ENCODE assay signal across 1 cellular context in the genomic region with DNA sequence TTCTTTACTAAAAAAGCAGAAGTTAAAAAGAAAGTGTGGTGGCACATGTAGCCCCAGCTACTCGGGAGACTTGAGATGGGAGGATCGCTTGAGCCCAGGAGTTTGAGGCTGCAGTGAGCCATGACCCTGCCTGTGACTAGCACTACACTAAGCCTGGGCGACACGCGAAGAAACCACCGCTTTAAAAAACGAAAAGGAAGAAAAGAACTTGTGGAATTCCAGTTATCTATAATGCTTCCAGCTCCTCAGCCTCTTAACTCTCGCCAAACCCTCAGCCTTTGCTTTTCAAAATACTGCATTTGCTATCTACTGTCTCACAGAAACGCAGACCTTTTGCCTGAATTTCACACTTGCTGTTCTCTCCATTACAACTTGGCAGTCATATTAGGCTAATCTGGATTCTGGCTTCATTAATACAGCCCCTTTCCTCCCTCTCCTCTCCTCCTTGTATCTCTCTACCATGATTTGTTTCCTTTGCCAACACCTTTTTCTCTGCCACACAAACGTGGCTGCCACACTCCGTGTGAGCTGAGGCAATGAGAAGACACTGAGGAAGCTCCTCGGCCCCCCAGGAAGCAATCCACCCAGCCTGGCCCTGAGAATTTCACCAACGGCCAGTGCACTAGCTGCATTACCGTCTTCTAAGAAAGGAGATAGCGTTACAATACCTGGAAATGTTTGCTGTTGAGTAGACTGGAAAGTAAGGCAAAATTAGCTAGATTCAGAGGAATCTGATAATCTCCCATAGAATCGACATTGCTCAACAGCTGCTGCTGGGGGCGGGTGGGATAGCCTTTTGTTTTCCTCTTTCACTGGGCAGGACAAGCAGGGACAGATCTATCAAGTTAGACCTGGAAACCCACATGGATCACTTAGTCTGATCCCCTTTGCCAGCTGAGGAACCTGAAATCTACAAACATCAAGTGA.
TF ChIP-seq lines count a peak whose summit lies in the region.

No MANE protein-coding gene starts in this region.

TF ChIP-seq in K562, 482 proteins besides CTCF, POLR2A, EP300 and RAD21 (continued from another document and continues in another):
- TF ChIP-seq, protein P1, sequence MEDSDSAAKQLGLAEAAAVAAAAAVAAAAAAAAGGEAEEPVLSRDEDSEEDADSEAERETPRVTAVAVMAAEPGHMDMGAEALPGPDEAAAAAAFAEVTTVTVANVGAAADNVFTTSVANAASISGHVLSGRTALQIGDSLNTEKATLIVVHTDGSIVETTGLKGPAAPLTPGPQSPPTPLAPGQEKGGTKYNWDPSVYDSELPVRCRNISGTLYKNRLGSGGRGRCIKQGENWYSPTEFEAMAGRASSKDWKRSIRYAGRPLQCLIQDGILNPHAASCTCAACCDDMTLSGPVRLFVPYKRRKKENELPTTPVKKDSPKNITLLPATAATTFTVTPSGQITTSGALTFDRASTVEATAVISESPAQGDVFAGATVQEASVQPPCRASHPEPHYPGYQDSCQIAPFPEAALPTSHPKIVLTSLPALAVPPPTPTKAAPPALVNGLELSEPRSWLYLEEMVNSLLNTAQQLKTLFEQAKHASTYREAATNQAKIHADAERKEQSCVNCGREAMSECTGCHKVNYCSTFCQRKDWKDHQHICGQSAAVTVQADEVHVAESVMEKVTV (CRISPR knock-in tag; IDR thresholded peaks at IDR 0.05): no peak; the same call in 1 of the 2 replicates
- TF ChIP-seq ZNF143 (CRISPR knock-in tag; IDR thresholded peaks at IDR 0.05) (no peak), GATAD2A (IDR thresholded peaks at IDR 0.05) (peak; percentile 18; the same call in 1 of the 2 replicates), ETV6 (IDR thresholded peaks at IDR 0.05; ENCODE audit: borderline replicate concordance in 1 of 2, low read depth in 2 of 2, low read length in 1 of 2) (peak in 1 of 2 experiments; percentile 48; a peak in 1 of 4 replicates), ETV6 (CRISPR knock-in tag; IDR thresholded peaks at IDR 0.05; ENCODE audit: borderline replicate concordance) (no peak), RBM39 (optimal IDR thresholded peaks at IDR 0.05; ENCODE audit: low read depth, low read length) (no peak), ZNF24 (IDR thresholded peaks at IDR 0.05) (peak; percentile 49; the same call in 1 of the 2 replicates), KLF13 (tag; IDR thresholded peaks at IDR 0.05; ENCODE audit: borderline replicate concordance, low read depth) (0 out of 2 replicates have a peak, but pooled peaks have one; percentile 7), SAFB2 (IDR thresholded peaks at IDR 0.05; ENCODE audit: borderline replicate concordance, low read depth, low read length, severe bottlenecking) (no peak), SAFB (IDR thresholded peaks at IDR 0.05; ENCODE audit: borderline replicate concordance, low read depth, low read length) (no peak), SIRT6 (IDR thresholded peaks at IDR 0.05; ENCODE audit: low read depth, low read length) (no peak), HIVEP1 (CRISPR knock-in tag; IDR thresholded peaks at IDR 0.05) (no peak), CREB1 (IDR thresholded peaks at IDR 0.05) (no peak), CREB1 (CRISPR knock-in tag; IDR thresholded peaks at IDR 0.05) (no peak), HNRNPL (IDR thresholded peaks at IDR 0.05; ENCODE audit: low read depth, low read length) (0 out of 2 replicates have a peak, but pooled peaks have one; percentile 20), PHF20 (IDR thresholded peaks at IDR 0.05; ENCODE audit: partially characterized antibody) (no peak), WHSC1 (IDR thresholded peaks at IDR 0.05; ENCODE audit: low read length) (no peak), TAF9B (IDR thresholded peaks at IDR 0.05; ENCODE audit: partially characterized antibody) (peak; percentile 73), ZNF134 (CRISPR knock-in tag; conservative IDR thresholded peaks at IDR 0.05) (no peak), NFIC (IDR thresholded peaks at IDR 0.05) (no peak; the same call in 1 of the 2 replicates), SREBF1 (IDR thresholded peaks at IDR 0.05; ENCODE audit: borderline replicate concordance, low read depth, low read length) (no peak), ZNF780A (CRISPR knock-in tag; IDR thresholded peaks at IDR 0.05) (no peak), ZBED1 (IDR thresholded peaks at IDR 0.05) (no peak), SAP30 (IDR thresholded peaks at IDR 0.05; ENCODE audit: borderline replicate concordance, insufficient read depth, low read depth, low read length, poor library complexity, severe bottlenecking) (no peak), ZBTB8A (IDR thresholded peaks at IDR 0.05; ENCODE audit: partially characterized antibody) (no peak), JUNB (CRISPR knock-in tag; conservative IDR thresholded peaks at IDR 0.05) (no peak), TCF7 (IDR thresholded peaks at IDR 0.05; ENCODE audit: borderline replicate concordance) (no peak), MED1 (CRISPR knock-in tag; IDR thresholded peaks at IDR 0.05; ENCODE audit: borderline replicate concordance) (no peak), CHD1 (IDR thresholded peaks at IDR 0.05; ENCODE audit: low read length) (no peak), SREBF2 (CRISPR knock-in tag; IDR thresholded peaks at IDR 0.05) (no peak), SMAD3 (CRISPR knock-in tag; conservative IDR thresholded peaks at IDR 0.05) (no peak), COPS2 (conservative IDR thresholded peaks at IDR 0.05) (no peak), CTBP1 (IDR thresholded peaks at IDR 0.05; ENCODE audit: borderline replicate concordance) (peak; percentile 84), POLR3G (IDR thresholded peaks at IDR 0.05; ENCODE audit: extremely low read depth, insufficient read length, insufficient replicate concordance) (no peak), HNRNPK (IDR thresholded peaks at IDR 0.05; ENCODE audit: low read depth, low read length, poor library complexity, severe bottlenecking) (no peak), TCF7L2 (IDR thresholded peaks at IDR 0.05; ENCODE audit: low read depth, low read length) (no peak), FOXK1 (CRISPR knock-in tag; IDR thresholded peaks at IDR 0.05; ENCODE audit: borderline replicate concordance) (0 out of 2 replicates have a peak, but pooled peaks have one; percentile 34)
- TF ChIP-seq, protein P2, sequence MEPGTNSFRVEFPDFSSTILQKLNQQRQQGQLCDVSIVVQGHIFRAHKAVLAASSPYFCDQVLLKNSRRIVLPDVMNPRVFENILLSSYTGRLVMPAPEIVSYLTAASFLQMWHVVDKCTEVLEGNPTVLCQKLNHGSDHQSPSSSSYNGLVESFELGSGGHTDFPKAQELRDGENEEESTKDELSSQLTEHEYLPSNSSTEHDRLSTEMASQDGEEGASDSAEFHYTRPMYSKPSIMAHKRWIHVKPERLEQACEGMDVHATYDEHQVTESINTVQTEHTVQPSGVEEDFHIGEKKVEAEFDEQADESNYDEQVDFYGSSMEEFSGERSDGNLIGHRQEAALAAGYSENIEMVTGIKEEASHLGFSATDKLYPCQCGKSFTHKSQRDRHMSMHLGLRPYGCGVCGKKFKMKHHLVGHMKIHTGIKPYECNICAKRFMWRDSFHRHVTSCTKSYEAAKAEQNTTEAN (CRISPR knock-in tag; IDR thresholded peaks at IDR 0.05): no peak; the same call in 1 of the 2 replicates
- TF ChIP-seq, protein P3, sequence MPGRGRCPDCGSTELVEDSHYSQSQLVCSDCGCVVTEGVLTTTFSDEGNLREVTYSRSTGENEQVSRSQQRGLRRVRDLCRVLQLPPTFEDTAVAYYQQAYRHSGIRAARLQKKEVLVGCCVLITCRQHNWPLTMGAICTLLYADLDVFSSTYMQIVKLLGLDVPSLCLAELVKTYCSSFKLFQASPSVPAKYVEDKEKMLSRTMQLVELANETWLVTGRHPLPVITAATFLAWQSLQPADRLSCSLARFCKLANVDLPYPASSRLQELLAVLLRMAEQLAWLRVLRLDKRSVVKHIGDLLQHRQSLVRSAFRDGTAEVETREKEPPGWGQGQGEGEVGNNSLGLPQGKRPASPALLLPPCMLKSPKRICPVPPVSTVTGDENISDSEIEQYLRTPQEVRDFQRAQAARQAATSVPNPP (IDR thresholded peaks at IDR 0.05; ENCODE audit: borderline replicate concordance, insufficient read depth, insufficient read length): no peak
- TF ChIP-seq, protein P4, sequence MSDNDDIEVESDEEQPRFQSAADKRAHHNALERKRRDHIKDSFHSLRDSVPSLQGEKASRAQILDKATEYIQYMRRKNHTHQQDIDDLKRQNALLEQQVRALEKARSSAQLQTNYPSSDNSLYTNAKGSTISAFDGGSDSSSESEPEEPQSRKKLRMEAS (CRISPR knock-in tag; IDR thresholded peaks at IDR 0.05): no peak
- TF ChIP-seq, protein P5, sequence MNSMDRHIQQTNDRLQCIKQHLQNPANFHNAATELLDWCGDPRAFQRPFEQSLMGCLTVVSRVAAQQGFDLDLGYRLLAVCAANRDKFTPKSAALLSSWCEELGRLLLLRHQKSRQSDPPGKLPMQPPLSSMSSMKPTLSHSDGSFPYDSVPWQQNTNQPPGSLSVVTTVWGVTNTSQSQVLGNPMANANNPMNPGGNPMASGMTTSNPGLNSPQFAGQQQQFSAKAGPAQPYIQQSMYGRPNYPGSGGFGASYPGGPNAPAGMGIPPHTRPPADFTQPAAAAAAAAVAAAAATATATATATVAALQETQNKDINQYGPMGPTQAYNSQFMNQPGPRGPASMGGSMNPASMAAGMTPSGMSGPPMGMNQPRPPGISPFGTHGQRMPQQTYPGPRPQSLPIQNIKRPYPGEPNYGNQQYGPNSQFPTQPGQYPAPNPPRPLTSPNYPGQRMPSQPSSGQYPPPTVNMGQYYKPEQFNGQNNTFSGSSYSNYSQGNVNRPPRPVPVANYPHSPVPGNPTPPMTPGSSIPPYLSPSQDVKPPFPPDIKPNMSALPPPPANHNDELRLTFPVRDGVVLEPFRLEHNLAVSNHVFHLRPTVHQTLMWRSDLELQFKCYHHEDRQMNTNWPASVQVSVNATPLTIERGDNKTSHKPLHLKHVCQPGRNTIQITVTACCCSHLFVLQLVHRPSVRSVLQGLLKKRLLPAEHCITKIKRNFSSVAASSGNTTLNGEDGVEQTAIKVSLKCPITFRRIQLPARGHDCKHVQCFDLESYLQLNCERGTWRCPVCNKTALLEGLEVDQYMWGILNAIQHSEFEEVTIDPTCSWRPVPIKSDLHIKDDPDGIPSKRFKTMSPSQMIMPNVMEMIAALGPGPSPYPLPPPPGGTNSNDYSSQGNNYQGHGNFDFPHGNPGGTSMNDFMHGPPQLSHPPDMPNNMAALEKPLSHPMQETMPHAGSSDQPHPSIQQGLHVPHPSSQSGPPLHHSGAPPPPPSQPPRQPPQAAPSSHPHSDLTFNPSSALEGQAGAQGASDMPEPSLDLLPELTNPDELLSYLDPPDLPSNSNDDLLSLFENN (IDR thresholded peaks at IDR 0.05; ENCODE audit: low read depth in 2 of 2, low read length in 2 of 2): no peak
- TF ChIP-seq, protein P6, sequence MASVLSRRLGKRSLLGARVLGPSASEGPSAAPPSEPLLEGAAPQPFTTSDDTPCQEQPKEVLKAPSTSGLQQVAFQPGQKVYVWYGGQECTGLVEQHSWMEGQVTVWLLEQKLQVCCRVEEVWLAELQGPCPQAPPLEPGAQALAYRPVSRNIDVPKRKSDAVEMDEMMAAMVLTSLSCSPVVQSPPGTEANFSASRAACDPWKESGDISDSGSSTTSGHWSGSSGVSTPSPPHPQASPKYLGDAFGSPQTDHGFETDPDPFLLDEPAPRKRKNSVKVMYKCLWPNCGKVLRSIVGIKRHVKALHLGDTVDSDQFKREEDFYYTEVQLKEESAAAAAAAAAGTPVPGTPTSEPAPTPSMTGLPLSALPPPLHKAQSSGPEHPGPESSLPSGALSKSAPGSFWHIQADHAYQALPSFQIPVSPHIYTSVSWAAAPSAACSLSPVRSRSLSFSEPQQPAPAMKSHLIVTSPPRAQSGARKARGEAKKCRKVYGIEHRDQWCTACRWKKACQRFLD (CRISPR knock-in tag; IDR thresholded peaks at IDR 0.05): peak; percentile 71; the same call in 1 of the 2 replicates
- TF ChIP-seq, protein P7, sequence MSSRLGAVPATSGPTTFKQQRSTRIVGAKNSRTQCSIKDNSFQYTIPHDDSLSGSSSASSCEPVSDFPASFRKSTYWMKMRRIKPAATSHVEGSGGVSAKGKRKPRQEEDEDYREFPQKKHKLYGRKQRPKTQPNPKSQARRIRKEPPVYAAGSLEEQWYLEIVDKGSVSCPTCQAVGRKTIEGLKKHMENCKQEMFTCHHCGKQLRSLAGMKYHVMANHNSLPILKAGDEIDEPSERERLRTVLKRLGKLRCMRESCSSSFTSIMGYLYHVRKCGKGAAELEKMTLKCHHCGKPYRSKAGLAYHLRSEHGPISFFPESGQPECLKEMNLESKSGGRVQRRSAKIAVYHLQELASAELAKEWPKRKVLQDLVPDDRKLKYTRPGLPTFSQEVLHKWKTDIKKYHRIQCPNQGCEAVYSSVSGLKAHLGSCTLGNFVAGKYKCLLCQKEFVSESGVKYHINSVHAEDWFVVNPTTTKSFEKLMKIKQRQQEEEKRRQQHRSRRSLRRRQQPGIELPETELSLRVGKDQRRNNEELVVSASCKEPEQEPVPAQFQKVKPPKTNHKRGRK (tag; IDR thresholded peaks at IDR 0.05): no peak
- TF ChIP-seq, protein P8, sequence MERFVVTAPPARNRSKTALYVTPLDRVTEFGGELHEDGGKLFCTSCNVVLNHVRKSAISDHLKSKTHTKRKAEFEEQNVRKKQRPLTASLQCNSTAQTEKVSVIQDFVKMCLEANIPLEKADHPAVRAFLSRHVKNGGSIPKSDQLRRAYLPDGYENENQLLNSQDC (CRISPR knock-in tag; IDR thresholded peaks at IDR 0.05): no peak
- TF ChIP-seq, protein P9, sequence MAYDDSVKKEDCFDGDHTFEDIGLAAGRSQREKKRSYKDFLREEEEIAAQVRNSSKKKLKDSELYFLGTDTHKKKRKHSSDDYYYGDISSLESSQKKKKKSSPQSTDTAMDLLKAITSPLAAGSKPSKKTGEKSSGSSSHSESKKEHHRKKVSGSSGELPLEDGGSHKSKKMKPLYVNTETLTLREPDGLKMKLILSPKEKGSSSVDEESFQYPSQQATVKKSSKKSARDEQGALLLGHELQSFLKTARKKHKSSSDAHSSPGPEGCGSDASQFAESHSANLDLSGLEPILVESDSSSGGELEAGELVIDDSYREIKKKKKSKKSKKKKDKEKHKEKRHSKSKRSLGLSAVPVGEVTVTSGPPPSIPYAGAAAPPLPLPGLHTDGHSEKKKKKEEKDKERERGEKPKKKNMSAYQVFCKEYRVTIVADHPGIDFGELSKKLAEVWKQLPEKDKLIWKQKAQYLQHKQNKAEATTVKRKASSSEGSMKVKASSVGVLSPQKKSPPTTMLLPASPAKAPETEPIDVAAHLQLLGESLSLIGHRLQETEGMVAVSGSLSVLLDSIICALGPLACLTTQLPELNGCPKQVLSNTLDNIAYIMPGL (CRISPR knock-in tag; IDR thresholded peaks at IDR 0.05): no peak
- TF ChIP-seq, protein P10, sequence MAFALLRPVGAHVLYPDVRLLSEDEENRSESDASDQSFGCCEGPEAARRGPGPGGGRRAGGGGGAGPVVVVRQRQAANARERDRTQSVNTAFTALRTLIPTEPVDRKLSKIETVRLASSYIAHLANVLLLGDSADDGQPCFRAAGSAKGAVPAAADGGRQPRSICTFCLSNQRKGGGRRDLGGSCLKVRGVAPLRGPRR (CRISPR knock-in tag; IDR thresholded peaks at IDR 0.05): no peak
- TF ChIP-seq, protein P11, sequence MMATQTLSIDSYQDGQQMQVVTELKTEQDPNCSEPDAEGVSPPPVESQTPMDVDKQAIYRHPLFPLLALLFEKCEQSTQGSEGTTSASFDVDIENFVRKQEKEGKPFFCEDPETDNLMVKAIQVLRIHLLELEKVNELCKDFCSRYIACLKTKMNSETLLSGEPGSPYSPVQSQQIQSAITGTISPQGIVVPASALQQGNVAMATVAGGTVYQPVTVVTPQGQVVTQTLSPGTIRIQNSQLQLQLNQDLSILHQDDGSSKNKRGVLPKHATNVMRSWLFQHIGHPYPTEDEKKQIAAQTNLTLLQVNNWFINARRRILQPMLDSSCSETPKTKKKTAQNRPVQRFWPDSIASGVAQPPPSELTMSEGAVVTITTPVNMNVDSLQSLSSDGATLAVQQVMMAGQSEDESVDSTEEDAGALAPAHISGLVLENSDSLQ (IDR thresholded peaks at IDR 0.05): no peak
